ENCODE assay signal across 9 cellular contexts in genomic region chr4:121908346-121908745, GRCh38. TPM values are rescaled to one million over a fixed set of nuclear protein-coding genes. Genes with fewer than 3 reads are reported as not detected.
"Had no signal": no experiment of that assay in that cellular context is flagged by ENCODE, and none has a peak within 500 bp of the region (broad histone marks: within the 10 kb centered on the region; RNA-seq: fewer than 3 reads in every experiment).

No MANE protein-coding gene starts in this region.

- H3K4me2 ChIP-seq: KMS-11 had no signal

- ATAC-seq: HepG2 had no signal

- FAIRE-seq: HepG2, HTR-8/SVneo had no signal

- H3K27ac ChIP-seq: HL-60, KMS-11 had no signal

- DNase-seq: IMR-90, KBM-7, KG1 had no signal

- H3K9ac ChIP-seq: KMS-11 had no signal

RNA-seq across cellular contexts. Expression of gene TRPC3, which starts 43.5 kb away (rescaled TPM):
- total RNA-seq: HepG2, HT-29 had no signal
- polyA plus RNA-seq: HepG2, IgD-negative memory B cell had no signal
